ENCODE assay signal across 17 cellular contexts in genomic region chr19:38060346-38060745, GRCh38.
DNase-seq lines count a peak whose midpoint lies in the region; ATAC-seq and TF ChIP-seq lines count a peak whose summit lies in the region.
"Had no signal": no experiment of that assay in that cellular context is flagged by ENCODE, and none has a peak within 500 bp of the region (broad histone marks: within the 10 kb centered on the region; RNA-seq: fewer than 3 reads in every experiment).

No MANE protein-coding gene starts in this region.

- H3K27me3 Mint-ChIP-seq in memory B cell = no peaks in the 10 kb centered on the region
- H3K27me3 Mint-ChIP-seq in progenitor cell of endocrine pancreas = no peaks in the 10 kb centered on the region
- H3K27me3 Mint-ChIP-seq: activated naive CD8-positive, alpha-beta T cell treated with anti-CD3 and anti-CD28 coated beads, Interleukin-2, amount 10 ng/mL, durations not matched to agents 7 days and 5 days had no signal

- no peak overlapping the region for H3K4me3 ChIP-seq in BLaER1 treated with 17β-estradiol and CSF1 and Interleukin-3, amounts not matched to agents 10 nM and 100 nM
- H3K4me3 ChIP-seq in GM12865 (ENCODE audit: low read depth, low read length) = no peak overlapping the region
- no peak overlapping the region for H3K4me3 ChIP-seq in OCI-LY1 (ENCODE audit: low read depth, low read length, poor library complexity, severe bottlenecking)
- no peak overlapping the region for H3K4me3 ChIP-seq in mesendoderm (ENCODE audit: low read length)
- H3K4me3 ChIP-seq: testis had no signal

- 100% methylated on average over 2 of the region's 7 CpGs for WGBS in mesendoderm (ENCODE audit: extremely low coverage, insufficient coverage, low lambda C conversion rate)

- H3K36me3 Mint-ChIP-seq in memory B cell (peaks cover 13% of the 10 kb centered on the region), progenitor cell of endocrine pancreas (ENCODE audit: insufficient read depth) (peaks cover 1% of the 10 kb centered on the region)
- H3K36me3 Mint-ChIP-seq: activated naive CD8-positive, alpha-beta T cell treated with anti-CD3 and anti-CD28 coated beads, Interleukin-2, amount 10 ng/mL, durations not matched to agents 7 days and 5 days had no signal

- no peak overlapping the region for H3K56ac ChIP-seq in mesendoderm (ENCODE audit: low read length)

- H2BK5ac ChIP-seq in mesendoderm (ENCODE audit: low read length) = no peak overlapping the region

- no peaks in the 10 kb centered on the region for H3K27me3 ChIP-seq in BLaER1 treated with 17β-estradiol and CSF1 and Interleukin-3, amounts not matched to agents 10 nM and 100 nM
- H3K27me3 ChIP-seq in OCI-LY1 (ENCODE audit: insufficient read depth, low read length) (no peaks in the 10 kb centered on the region), mesendoderm (ENCODE audit: insufficient read depth, low read length, poor library complexity) (no peaks in the 10 kb centered on the region)
- H3K27me3 ChIP-seq: BE2C, testis had no signal

- no peaks in the 10 kb centered on the region for H3K9me2 ChIP-seq in OCI-LY1 (ENCODE audit: low read depth, low read length)

- H4K5ac ChIP-seq in mesendoderm (ENCODE audit: low read length) = no peak overlapping the region

- peak overlapping the region in 9 of 11 experiments; percentile 10 to 87 (median 73); a peak in 15 of 22 replicates for H3K27ac ChIP-seq in BLaER1 treated with 17β-estradiol and CSF1 and Interleukin-3, amounts not matched to agents 10 nM and 100 nM
- H3K27ac ChIP-seq in OCI-LY1 (ENCODE audit: low read depth, low read length, poor library complexity, severe bottlenecking) (peak overlapping the region; percentile 96), mesendoderm (ENCODE audit: low read depth, low read length) (no peak overlapping the region)
- H3K27ac ChIP-seq: testis had no signal

- H3K36me3 ChIP-seq in BLaER1 treated with 17β-estradiol and CSF1 and Interleukin-3, amounts not matched to agents 10 nM and 100 nM = 0 out of 22 replicates have a peak, but pooled peaks cover 0 to 3% (median 0%) of the 10 kb centered on the region in 11 experiments
- H3K36me3 ChIP-seq in OCI-LY1 (ENCODE audit: insufficient read depth, low read length) (no peaks in the 10 kb centered on the region), mesendoderm (ENCODE audit: control insufficient read depth, insufficient read depth, low read length) (no peaks in the 10 kb centered on the region)
- H3K36me3 ChIP-seq: BE2C had no signal

- H3K79me2 ChIP-seq in OCI-LY1 (ENCODE audit: insufficient read depth, low read length) = no peaks in the 10 kb centered on the region
- no peaks in the 10 kb centered on the region for H3K79me2 ChIP-seq in mesendoderm (ENCODE audit: control insufficient read depth, insufficient read depth, low read length)

- H3F3A ChIP-seq in OCI-LY1 (ENCODE audit: insufficient read depth, low read length) = peaks cover 5% of the 10 kb centered on the region; the same call in 1 of the 2 replicates

- H3K9me3 ChIP-seq in BLaER1 treated with 17β-estradiol and CSF1 and Interleukin-3, amounts not matched to agents 10 nM and 100 nM (replicated peaks in 1 of 11) = no peaks in the 10 kb centered on the region
- H3K9me3 ChIP-seq in OCI-LY1 (ENCODE audit: low read length) = no peaks in the 10 kb centered on the region
- H3K9me3 ChIP-seq: BE2C, testis had no signal

- no peak overlapping the region for H3K4me3 Mint-ChIP-seq in memory B cell
- no peak overlapping the region for H3K4me3 Mint-ChIP-seq in progenitor cell of endocrine pancreas (ENCODE audit: low read depth)

- no peak overlapping the region for H3K4ac ChIP-seq in mesendoderm (ENCODE audit: low read depth, low read length)

- H4K8ac ChIP-seq in mesendoderm (ENCODE audit: low read depth, low read length) = no peak overlapping the region

- H3K9ac ChIP-seq in BLaER1 treated with 17β-estradiol and CSF1 and Interleukin-3, amounts not matched to agents 10 nM and 100 nM = peak overlapping the region in 8 of 11 experiments; percentile 5 to 52 (median 45); a peak in 11 of 22 replicates
- peak overlapping the region; percentile 18; the same call in 1 of the 2 replicates for H3K9ac ChIP-seq in OCI-LY1 (ENCODE audit: low read length)
- H3K9ac ChIP-seq in mesendoderm (ENCODE audit: low read length) = no peak overlapping the region

- no peak overlapping the region for H2BK15ac ChIP-seq in mesendoderm (replicated peaks; ENCODE audit: low read depth)

- H3K79me1 ChIP-seq in mesendoderm (ENCODE audit: low read length) = peaks cover 3% of the 10 kb centered on the region

- H3K4me1 Mint-ChIP-seq in memory B cell = peaks cover 27% of the 10 kb centered on the region
- H3K4me1 Mint-ChIP-seq in progenitor cell of endocrine pancreas (ENCODE audit: low read depth) = peaks cover 50% of the 10 kb centered on the region

- no peaks in the 10 kb centered on the region for H4K20me1 ChIP-seq in BLaER1 treated with 17β-estradiol and CSF1 and Interleukin-3, amounts not matched to agents 10 nM and 100 nM
- no peaks in the 10 kb centered on the region for H4K20me1 ChIP-seq in OCI-LY1 (ENCODE audit: insufficient read depth, low read length)

- H2BK120ac ChIP-seq in mesendoderm (ENCODE audit: low read depth, low read length) = no peak overlapping the region

- no peak overlapping the region for H3K23ac ChIP-seq in mesendoderm (ENCODE audit: low read length)

- peak; percentile 28 for DNase-seq in GM12865 (ENCODE audit: low read depth)
- DNase-seq in memory B cell (ENCODE audit: low spot score in 2 of 2) = no peak
- no peak for DNase-seq in NK-92 (lab: John Stamatoyannopoulos, UW; ENCODE audit: unreplicated experiment)
- no peak for DNase-seq in mesendoderm
- no peak for DNase-seq in progenitor cell of endocrine pancreas (ENCODE audit: low spot score, unreplicated experiment)
- DNase-seq: activated CD8-positive, alpha-beta memory T cell treated with anti-CD3 and anti-CD28 coated beads, Interleukin-2, amount 50 U/mL, for 48 hours; activated naive CD8-positive, alpha-beta T cell treated with anti-CD3 and anti-CD28 coated beads, Interleukin-2, amount 10 ng/mL, durations not matched to agents 7 days and 5 days; BE2C; islet precursor cell; NCI-H2081; NCI-H748 treated with DMSO at 0.1 percent for 48 hours; SW 1271; testis had no signal

- TF ChIP-seq CTCF in GM12865 (IDR thresholded peaks at IDR 0.05; ENCODE audit: insufficient read depth, low read depth, low read length, missing control alignments) (no peak), OCI-LY1 (IDR thresholded peaks at IDR 0.05; ENCODE audit: low read length) (no peak), progenitor cell of endocrine pancreas (IDR thresholded peaks at IDR 0.05; ENCODE audit: unreplicated experiment) (no peak)

- no peak for ATAC-seq in memory B cell (ENCODE audit: low read depth)
- no peak for ATAC-seq in GM21515 (IDR thresholded peaks at IDR 0.05; ENCODE audit: unreplicated experiment)
- ATAC-seq: sciatic nerve had no signal

- H3K4me1 ChIP-seq in BLaER1 treated with 17β-estradiol and CSF1 and Interleukin-3, amounts not matched to agents 10 nM and 100 nM = peaks cover 31 to 85% (median 66%) of the 10 kb centered on the region in 10 experiments
- H3K4me1 ChIP-seq in OCI-LY1 (ENCODE audit: insufficient read depth, low read length, severe bottlenecking) = peaks cover 73% of the 10 kb centered on the region
- H3K4me1 ChIP-seq in mesendoderm (ENCODE audit: control insufficient read depth, low read depth, low read length) = peaks cover 5% of the 10 kb centered on the region
- H3K4me1 ChIP-seq: testis had no signal

- no peak overlapping the region for H2AK5ac ChIP-seq in mesendoderm (ENCODE audit: low read length)

- H3K9me3 Mint-ChIP-seq in memory B cell = no peaks in the 10 kb centered on the region
- no peaks in the 10 kb centered on the region for H3K9me3 Mint-ChIP-seq in progenitor cell of endocrine pancreas (ENCODE audit: low read depth)
- H3K9me3 Mint-ChIP-seq: activated naive CD8-positive, alpha-beta T cell treated with anti-CD3 and anti-CD28 coated beads, Interleukin-2, amount 10 ng/mL, durations not matched to agents 7 days and 5 days had no signal

- no peak overlapping the region for H3K18ac ChIP-seq in mesendoderm (ENCODE audit: low read length)

- H2AFZ ChIP-seq in OCI-LY1 (ENCODE audit: low read length) = no peak overlapping the region

- H3K27ac Mint-ChIP-seq in memory B cell (peak overlapping the region; percentile 60), progenitor cell of endocrine pancreas (no peak overlapping the region)

- H3K4me2 ChIP-seq in BLaER1 treated with 17β-estradiol and CSF1 and Interleukin-3, amounts not matched to agents 10 nM and 100 nM = peak overlapping the region; percentile 71 to 90 (median 80); a peak in 21 of 22 replicates
- peak overlapping the region; percentile 35; the same call in 1 of the 2 replicates for H3K4me2 ChIP-seq in OCI-LY1 (ENCODE audit: low read length)
- no peak overlapping the region for H3K4me2 ChIP-seq in mesendoderm (ENCODE audit: low read length)
